Comparison of ENCODE assay signal across 16 cellular contexts in the genomic region with DNA sequence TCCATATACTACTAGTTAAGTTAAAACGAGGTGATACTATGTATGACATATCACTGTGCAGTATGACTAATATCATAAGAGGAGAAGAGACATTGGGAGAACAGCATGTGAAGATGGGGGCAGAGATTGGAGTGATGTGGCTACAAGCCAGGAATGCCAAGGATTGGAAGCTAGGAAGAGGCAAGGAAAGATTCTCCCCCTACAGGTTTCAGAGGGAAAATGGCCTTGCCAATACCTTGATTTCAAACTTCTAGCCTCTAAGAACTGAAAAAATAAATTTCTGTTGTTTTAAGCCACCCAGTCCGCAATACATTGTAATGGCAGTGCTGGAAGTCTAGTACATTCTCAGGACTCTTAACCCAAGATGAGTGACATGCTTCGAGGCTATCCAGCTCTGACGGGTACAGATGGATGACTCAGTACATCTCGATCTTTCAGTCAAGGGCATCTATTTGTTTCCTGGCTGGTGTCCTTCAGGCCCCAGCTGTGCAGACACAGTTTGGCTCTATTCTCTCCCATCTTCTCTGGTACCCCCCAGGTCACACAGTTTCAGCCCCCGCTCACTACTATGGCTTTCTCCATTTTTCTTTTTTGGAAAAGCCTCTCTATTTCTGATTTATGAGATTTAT. TPM values are rescaled to one million over a fixed set of nuclear protein-coding genes. Genes with fewer than 3 reads are reported as not detected.
DNase-seq lines count a peak whose midpoint lies in the region; ATAC-seq, FAIRE-seq and TF ChIP-seq lines count a peak whose summit lies in the region.
"Had no signal": no experiment of that assay in that cellular context is flagged by ENCODE, and none has a peak within 500 bp of the region (broad histone marks: within the 10 kb centered on the region; RNA-seq: fewer than 3 reads in every experiment).

No MANE protein-coding gene starts in this region.

- H3K9ac ChIP-seq in HepG2 (ENCODE audit: insufficient read depth, low read depth, low read length) (no peak overlapping the region), PC-3 (ENCODE audit: low read length) (no peak overlapping the region)
- H3K9ac ChIP-seq: parathyroid adenoma had no signal

- H2AFZ ChIP-seq in HepG2 (ENCODE audit: low read length) = no peak overlapping the region
- H2AFZ ChIP-seq in PC-3 (ENCODE audit: low read length) = no peak overlapping the region
- H2AFZ ChIP-seq: parathyroid adenoma had no signal

- H3K27me3 Mint-ChIP-seq in nephron progenitor cell (ENCODE audit: low read depth, poor library complexity) = no peaks in the 10 kb centered on the region
- H3K27me3 Mint-ChIP-seq: activated CD4-positive, alpha-beta T cell treated with anti-CD3 and anti-CD28 coated beads, Interleukin-2, amount 10 ng/mL, durations not matched to agents 7 days and 5 days; memory B cell had no signal

- POLR2A ChIA-PET in HepG2 (lab: Yijun Ruan, JAX) = no interaction called here
- POLR2A ChIA-PET in PC-3 (lab: Charles Lee; ENCODE audit: unreplicated experiment) = no interaction called here

- H3K4me3 ChIP-seq in HepG2 (replicated peaks in 1 of 3; ENCODE audit: insufficient read depth in 1 of 3, low read depth in 2 of 3, low read length in 3 of 3) (no peak overlapping the region), right lobe of liver (no peak overlapping the region), PC-3 (ENCODE audit: low read length) (no peak overlapping the region), epithelial cell of proximal tubule (ENCODE audit: low read depth, low read length) (no peak overlapping the region)
- H3K4me3 ChIP-seq: upper lobe of right lung had no signal

- H3K4me3 Mint-ChIP-seq in nephron progenitor cell = no peak overlapping the region
- H3K4me3 Mint-ChIP-seq: activated CD4-positive, alpha-beta T cell treated with anti-CD3 and anti-CD28 coated beads, Interleukin-2, amount 10 ng/mL, durations not matched to agents 7 days and 5 days; memory B cell had no signal

- H3K4me1 Mint-ChIP-seq in nephron progenitor cell = no peaks in the 10 kb centered on the region

- H3K4me2 ChIP-seq in HepG2 (ENCODE audit: low read depth, low read length) (no peak overlapping the region), PC-3 (ENCODE audit: low read length) (no peak overlapping the region)

- H3K36me3 ChIP-seq in HepG2 (replicated peaks in 1 of 2; ENCODE audit: control insufficient read depth in 1 of 2, insufficient read depth in 2 of 2, low read length in 2 of 2) = no peaks in the 10 kb centered on the region
- no peaks in the 10 kb centered on the region for H3K36me3 ChIP-seq in right lobe of liver
- H3K36me3 ChIP-seq in PC-3 (ENCODE audit: low read depth, low read length) = no peaks in the 10 kb centered on the region
- H3K36me3 ChIP-seq: upper lobe of right lung had no signal

- CTCF ChIA-PET in HepG2 (lab: Yijun Ruan, JAX; ENCODE audit: low intra/inter-chr PET ratio, low total read pairs) = no interaction called here
- CTCF ChIA-PET in PC-3 (lab: Charles Lee) = no interaction called here

- DNase-seq in HepG2 (ENCODE audit: low spot score) (no peak), right lobe of liver (no peak), PC-3 (peak; percentile 37), epithelial cell of proximal tubule (ENCODE audit: low read depth) (no peak), nephron progenitor cell (no peak), caudate nucleus (lab: John Stamatoyannopoulos, UW) (no peak), SHP77 (lab: John Stamatoyannopoulos, UW) (no peak)
- DNase-seq: activated CD4-positive, alpha-beta T cell treated with anti-CD3 and anti-CD28 coated beads, Interleukin-2, amount 10 ng/mL, durations not matched to agents 7 days and 5 days; erythroblast; Karpas-422; NCI-H2081 treated with DMSO at 0.1 percent for 48 hours; upper lobe of right lung had no signal

- TF ChIP-seq CTCF in HepG2 (CRISPR knock-in tag; IDR thresholded peaks at IDR 0.05) = no peak
- TF ChIP-seq CTCF in right lobe of liver (IDR thresholded peaks at IDR 0.05) = no peak
- TF ChIP-seq CTCF in PC-3 (conservative IDR thresholded peaks at IDR 0.05; ENCODE audit: low read depth, low read length) = peak; percentile 40; the same call in 1 of the 2 replicates
- TF ChIP-seq CTCF in epithelial cell of proximal tubule (conservative IDR thresholded peaks at IDR 0.05; ENCODE audit: low read depth, low read length) = peak; percentile 43
- no peak for TF ChIP-seq CTCF in nephron progenitor cell (IDR thresholded peaks at IDR 0.05)

- BruUV-seq in HepG2 (replicated peaks; lab: Mats Ljungman, UMichigan) (no TSS peak), PC-3 (replicated peaks; lab: Mats Ljungman, UMichigan) (no TSS peak)

- no peak for TF ChIP-seq RAD21 in HepG2 (CRISPR knock-in tag; IDR thresholded peaks at IDR 0.05)

- no peaks in the 10 kb centered on the region for H3K9me2 ChIP-seq in PC-3 (replicated peaks; ENCODE audit: low read length)

- TF ChIP-seq EP300 in HepG2 (IDR thresholded peaks at IDR 0.05; ENCODE audit: low read depth in 2 of 2, low read length in 2 of 2) (no peak), HepG2 (CRISPR knock-in tag; IDR thresholded peaks at IDR 0.05; ENCODE audit: borderline replicate concordance) (no peak)

- H3K9me3 Mint-ChIP-seq in nephron progenitor cell = no peaks in the 10 kb centered on the region

- H3K27ac Mint-ChIP-seq in nephron progenitor cell = no peak overlapping the region
- H3K27ac Mint-ChIP-seq: memory B cell had no signal

- H3K36me3 Mint-ChIP-seq in nephron progenitor cell (ENCODE audit: low read depth) = no peaks in the 10 kb centered on the region
- H3K36me3 Mint-ChIP-seq: memory B cell had no signal

- in situ Hi-C loops in HepG2 (cut with HindIII; ENCODE audit: extremely low pct_ligation_motif_present, low pct_unique_long_range_greater_than_20kb) = no loop called here

- H3K4me1 ChIP-seq in HepG2 (ENCODE audit: insufficient read depth, low read length) (no peaks in the 10 kb centered on the region), right lobe of liver (no peaks in the 10 kb centered on the region), PC-3 (ENCODE audit: insufficient read depth, low read length) (no peaks in the 10 kb centered on the region)
- H3K4me1 ChIP-seq: parathyroid adenoma, upper lobe of right lung had no signal

- no peak for FAIRE-seq in HepG2 (lab: Jason Lieb, UNC)
- FAIRE-seq: G401.6 had no signal

- H3K79me2 ChIP-seq in HepG2 (ENCODE audit: insufficient read depth, low read length) (no peaks in the 10 kb centered on the region), PC-3 (ENCODE audit: low read length) (no peaks in the 10 kb centered on the region)
- H3K79me2 ChIP-seq: parathyroid adenoma had no signal

- H3F3A ChIP-seq in PC-3 (ENCODE audit: low read length, unreplicated experiment) = no peaks in the 10 kb centered on the region

- H4K20me1 ChIP-seq in HepG2 (ENCODE audit: insufficient read depth, low read length) = no peaks in the 10 kb centered on the region
- no peaks in the 10 kb centered on the region for H4K20me1 ChIP-seq in PC-3 (ENCODE audit: low read length)

- ATAC-seq in HepG2 = peak; percentile 23; the same call in 2 of the 3 replicates
- no peak for ATAC-seq in right lobe of liver
- no peak for ATAC-seq in PC-3
- ATAC-seq in GM21526 (IDR thresholded peaks at IDR 0.05; ENCODE audit: low FRiP score, unreplicated experiment) = no peak
- ATAC-seq: upper lobe of right lung had no signal

- intact Hi-C loops in HepG2 (cut with micrococcal nuclease; ENCODE audit: unreplicated experiment) (no loop called here), right lobe of liver (cut with DNase I) (no loop called here), PC-3 (cut with micrococcal nuclease) (no loop called here)

- H3K27ac ChIP-seq in HepG2 (ENCODE audit: extremely low read length, insufficient read depth, low read length) = no peak overlapping the region
- no peak overlapping the region for H3K27ac ChIP-seq in right lobe of liver
- H3K27ac ChIP-seq in PC-3 (ENCODE audit: low read length) = no peak overlapping the region
- H3K27ac ChIP-seq in caudate nucleus (ENCODE audit: low read depth, low read length) = no peak overlapping the region
- H3K27ac ChIP-seq: parathyroid adenoma, upper lobe of right lung had no signal

- TF ChIP-seq POLR2A in HepG2 (IDR thresholded peaks at IDR 0.05; ENCODE audit: insufficient read depth in 1 of 2, low read depth in 2 of 2, low read length in 2 of 2) (no peak), right lobe of liver (IDR thresholded peaks at IDR 0.05) (no peak)

- H3K27me3 ChIP-seq in HepG2 (ENCODE audit: control insufficient read depth in 1 of 2, insufficient read depth in 2 of 2, low read length in 2 of 2) (peaks cover 0 to 3% of the 10 kb centered on the region in 2 experiments; a peak in 2 of 5 replicates), right lobe of liver (no peaks in the 10 kb centered on the region), PC-3 (ENCODE audit: low read length) (no peaks in the 10 kb centered on the region)
- H3K27me3 ChIP-seq: upper lobe of right lung had no signal

- H3K9me3 ChIP-seq in HepG2 (ENCODE audit: low read length) = no peaks in the 10 kb centered on the region
- H3K9me3 ChIP-seq in right lobe of liver = no peaks in the 10 kb centered on the region
- no peaks in the 10 kb centered on the region for H3K9me3 ChIP-seq in PC-3 (ENCODE audit: low read length)
- H3K9me3 ChIP-seq: upper lobe of right lung had no signal

- WGBS in HepG2 (ENCODE audit: low lambda C conversion rate) = 47% methylated on average over 6 of the region's 6 CpGs
- WGBS in right lobe of liver (ENCODE audit: insufficient coverage, low coverage, low lambda C conversion rate, missing lambda C conversion rate) = 71% methylated on average over 6 of the region's 6 CpGs

RNA-seq across cellular contexts. Expression of gene THEMIS, which starts 55.5 kb away (rescaled TPM):
- total RNA-seq in HepG2 (2016; rRNA removed; fragmentation: Illumina TruSeq; extraction: Trizol) = not detected in 2 replicates
- not detected in 2 replicates for total RNA-seq in HepG2 (2016; cell fraction: cytosol; rRNA removed; fragmentation: Illumina TruSeq; extraction: Trizol; ENCODE audit: low read depth)
- total RNA-seq in HepG2 (2016; cell fraction: insoluble cytoplasmic fraction; rRNA removed; fragmentation: Illumina TruSeq; extraction: Trizol) = not detected in 2 replicates
- not detected in 2 replicates for total RNA-seq in HepG2 (2016; cell fraction: membrane; rRNA removed; fragmentation: Illumina TruSeq; extraction: Trizol)
- total RNA-seq in HepG2 (2016; cell fraction: nucleus; rRNA removed; fragmentation: Illumina TruSeq; extraction: Trizol) = not detected in 2 replicates
- not detected in 2 replicates for polyA plus RNA-seq in HepG2 (2011; rRNA removed)
- polyA plus RNA-seq in HepG2 (2011; cell fraction: cytosol; rRNA removed) = not detected in 2 replicates
- not detected in 2 replicates for polyA plus RNA-seq in HepG2 (2011; cell fraction: nucleus; rRNA removed)
- polyA plus RNA-seq in HepG2 (2012) = not detected in 2 replicates
- polyA plus RNA-seq in HepG2 (2016; cell fraction: cytosol; fragmentation: Illumina TruSeq; extraction: Trizol; ENCODE audit: low read depth) = not detected in 2 replicates
- polyA plus RNA-seq in HepG2 (2016; cell fraction: insoluble cytoplasmic fraction; fragmentation: Illumina TruSeq; extraction: Trizol; ENCODE audit: low read depth) = not detected in 2 replicates
- not detected in 2 replicates for polyA plus RNA-seq in HepG2 (2016; cell fraction: membrane; fragmentation: Illumina TruSeq; extraction: Trizol; ENCODE audit: low read depth)
- polyA plus RNA-seq in HepG2 (2016; cell fraction: nucleus; fragmentation: Illumina TruSeq; extraction: Trizol; ENCODE audit: insufficient read depth, low read depth) = not detected in 2 replicates
- not detected in 2 replicates for polyA minus RNA-seq in HepG2 (2011; rRNA and poly(A)+ RNA removed; ENCODE audit: low replicate concordance)
- not detected in 2 replicates for polyA minus RNA-seq in HepG2 (2011; cell fraction: cytosol; rRNA and poly(A)+ RNA removed)
- polyA minus RNA-seq in HepG2 (2011; cell fraction: nucleus; rRNA and poly(A)+ RNA removed) = not detected in 2 replicates
- total RNA-seq in right lobe of liver = under 1 TPM in 5 of 6 experiments, not detected in 1; 0.09 to 0.61 (median 0.17) TPM
- not detected in 2 replicates for total RNA-seq in PC-3 (2014; rRNA removed)
- total RNA-seq in epithelial cell of proximal tubule = not detected in 2 replicates

Comparison
In these comparisons a context has a peak if more than half of its experiments do, and no peak if none do; other contexts are left out.
1. CTCF ChIP-seq: peak in PC-3 (single experiment) and epithelial cell of proximal tubule (single experiment); none in HepG2 (single experiment), right lobe of liver (0 of 4) and nephron progenitor cell (single experiment).